Comparison of ENCODE assay signal across 19 cellular contexts in the genomic region with DNA sequence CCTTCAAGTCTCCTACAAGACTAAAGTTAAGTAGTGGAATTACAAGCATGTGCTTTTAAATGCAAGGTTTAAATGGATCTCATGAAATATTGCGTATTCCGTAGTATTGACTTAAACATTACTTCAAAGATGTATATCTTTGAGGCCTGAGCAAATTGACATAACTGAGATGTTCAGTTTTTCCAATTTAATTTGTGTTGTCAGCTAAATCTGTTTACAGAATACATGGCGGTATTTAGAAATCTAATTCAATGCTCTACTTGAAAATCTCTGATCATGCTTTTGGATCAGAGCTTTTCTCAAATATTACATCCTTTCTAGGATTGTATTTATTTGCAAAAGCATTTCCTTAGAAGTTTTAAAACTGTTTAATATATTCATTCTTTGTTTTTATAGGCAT.
"Had no signal": no experiment of that assay in that cellular context is flagged by ENCODE, and none has a peak within 500 bp of the region (broad histone marks: within the 10 kb centered on the region; RNA-seq: fewer than 3 reads in every experiment).

No MANE protein-coding gene starts in this region.

- ATAC-seq: SK-N-SH treated with all-trans-retinoic acid at 6 μM for 48 hours had no signal

- DNase-seq: Kasumi-1, KG1, MV-4-11, NCI-H1048, NCI-H1105 treated with DMSO at 0.1 percent for 48 hours, NCI-H1417 treated with DMSO at 0.1 percent for 48 hours, NCI-H146, NCI-H1694 treated with DMSO at 0.1 percent for 48 hours, NCI-H1930, NCI-H2081, NCI-H2107, NCI-H2227 treated with DMSO at 0.1 percent for 48 hours, NCI-H524, NCI-H526 treated with DMSO at 0.1 percent for 48 hours, NCI-H774, SHP77, T-helper 1 cell had no signal

- H3K27ac ChIP-seq: RWPE1 had no signal
